8 cellular contexts compared by ENCODE assay signal in the genomic region with DNA sequence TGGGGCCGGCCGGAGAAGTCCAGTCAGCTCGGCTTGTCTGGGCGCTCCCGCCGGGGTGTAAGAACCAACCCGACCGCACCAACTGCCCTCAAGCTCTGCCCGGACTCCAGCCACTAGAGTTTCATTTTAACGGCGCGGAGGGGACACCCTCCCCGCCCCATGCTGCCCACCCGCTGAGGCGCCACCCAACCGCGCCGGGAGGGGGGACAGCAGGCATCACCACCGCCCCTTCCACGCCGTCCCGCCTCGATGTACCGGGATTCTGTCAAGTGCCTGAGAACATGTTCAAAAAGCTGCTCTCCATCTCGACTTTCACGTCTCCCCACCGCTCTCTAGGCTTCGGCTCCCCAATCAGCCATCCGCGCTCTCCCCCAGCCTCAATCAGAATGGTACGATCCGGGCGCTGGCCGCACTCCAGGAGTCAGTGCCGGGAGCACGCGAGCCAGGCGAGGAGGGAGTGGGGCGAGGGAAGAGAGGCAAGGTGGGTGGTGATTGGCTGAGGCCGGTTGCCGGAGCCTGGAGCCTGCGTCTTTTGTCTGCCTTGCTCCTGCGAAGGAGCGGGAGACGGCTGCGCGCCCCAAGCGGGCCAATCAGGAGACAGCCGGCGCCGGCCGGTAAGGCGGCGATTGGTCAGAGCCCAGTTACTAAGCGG. TPM values are rescaled to one million over a fixed set of nuclear protein-coding genes. Genes with fewer than 3 reads are reported as not detected.
DNase-seq lines count a peak whose midpoint lies in the region; ATAC-seq and TF ChIP-seq lines count a peak whose summit lies in the region.

A gene (minus strand): TSS at position 101 of the 652 bp plus-strand sequence. CDS start 677 bp downstream, outside the sequence.

- no peaks in the 10 kb centered on the region for H3K4me1 ChIP-seq in colonic mucosa

- peaks cover 8% of the 10 kb centered on the region for H3K27me3 ChIP-seq in colonic mucosa

- peak; percentile 99 for TF ChIP-seq POLR2A in GM19099 (IDR thresholded peaks at IDR 0.05; ENCODE audit: extremely low read depth, insufficient read length, low read depth)

- ATAC-seq in HG03432 (IDR thresholded peaks at IDR 0.05; ENCODE audit: unreplicated experiment): peak; percentile 89

- H3K27ac ChIP-seq in colonic mucosa: peak within 1 kb of the TSS; percentile 58

- peak within 1 kb of the TSS; percentile 61 for H3K4me3 ChIP-seq in colonic mucosa

- peak within 1 kb of the TSS; percentile 77 to 91 for H3K9ac ChIP-seq in colonic mucosa (ENCODE audit: low read depth in 2 of 2, low read length in 2 of 2)

- DNase-seq in AML-193 (lab: John Stamatoyannopoulos, UW) (peak; percentile 81 to 85), NCI-H510A (lab: John Stamatoyannopoulos, UW) (peak; percentile 97), colonic mucosa (peak; percentile 98), kidney tubule cell (ENCODE audit: low spot score) (peak; percentile 99)
- DNase-seq in activated CD4-positive, alpha-beta T cell treated with anti-CD3 and anti-CD28 coated beads for 48 hours: peak; percentile 93
- DNase-seq in stimulated activated CD4-positive, alpha-beta T cell treated with anti-CD3 and anti-CD28 coated beads, Interleukin-1b, Interleukin-23, amount 100 ng/mL, for 24 hours (ENCODE audit: low read depth in 4 of 4, low spot score in 1 of 4): peak; percentile 63 to 87 (median 80)

- TF ChIP-seq CTCF in colonic mucosa (IDR thresholded peaks at IDR 0.05): no peak

- no peaks in the 10 kb centered on the region for H3K9me3 ChIP-seq in colonic mucosa

- intact Hi-C loops in colonic mucosa (cut with DNase I): no loop called here

- H3K36me3 ChIP-seq in colonic mucosa: no peaks in the 10 kb centered on the region

RNA-seq across cellular contexts. Expression of the gene that starts here (rescaled TPM):
- total RNA-seq in colonic mucosa: 1 to 10 TPM; 8.2 TPM

Comparison
In these comparisons a context has a peak if more than half of its experiments do, and no peak if none do; other contexts are left out.
1. Peak in every context shown above with its lines: DNase-seq, ATAC-seq, H3K4me3 ChIP-seq and H3K27ac ChIP-seq.